8 cellular contexts compared by ENCODE assay signal in genomic region chr7:41705109-41705871, GRCh38. TPM values are rescaled to one million over a fixed set of nuclear protein-coding genes. Genes with fewer than 3 reads are reported as not detected.
A peak's percentile ranks its signal among the peaks of the same experiment; 100 is the strongest.
DNase-seq lines count a peak whose midpoint lies in the region; ATAC-seq, FAIRE-seq and TF ChIP-seq lines count a peak whose summit lies in the region.

No MANE protein-coding gene starts in this region.

- peaks cover 9% of the 10 kb centered on the region for H3K4me1 Mint-ChIP-seq in activated naive CD8-positive, alpha-beta T cell treated with anti-CD3 and anti-CD28 coated beads, Interleukin-2, amount 10 ng/mL, durations not matched to agents 7 days and 5 days

- TF ChIP-seq CTCF in GM20000 (IDR thresholded peaks at IDR 0.05; ENCODE audit: extremely low read depth, missing control alignments) (peak; percentile 78), pancreas (IDR thresholded peaks at IDR 0.05) (peak; percentile 26 to 53 (median 50)), upper lobe of right lung (IDR thresholded peaks at IDR 0.05) (peak; percentile 70)

- no peak overlapping the region for H3K27ac Mint-ChIP-seq in activated naive CD8-positive, alpha-beta T cell treated with anti-CD3 and anti-CD28 coated beads, Interleukin-2, amount 10 ng/mL, durations not matched to agents 7 days and 5 days

- no peaks in the 10 kb centered on the region for H3K36me3 ChIP-seq in pancreas
- no peaks in the 10 kb centered on the region for H3K36me3 ChIP-seq in upper lobe of right lung

- no peaks in the 10 kb centered on the region for H3K9me3 Mint-ChIP-seq in activated naive CD8-positive, alpha-beta T cell treated with anti-CD3 and anti-CD28 coated beads, Interleukin-2, amount 10 ng/mL, durations not matched to agents 7 days and 5 days

- peak overlapping the region; percentile 23 to 66 (median 42) for H3K4me3 ChIP-seq in pancreas
- peak overlapping the region; percentile 56 for H3K4me3 ChIP-seq in upper lobe of right lung

- H3K27me3 ChIP-seq in pancreas (no peaks in the 10 kb centered on the region), upper lobe of right lung (peaks cover 7% of the 10 kb centered on the region)

- peak overlapping the region; percentile 83 for H3K4me3 Mint-ChIP-seq in activated naive CD8-positive, alpha-beta T cell treated with anti-CD3 and anti-CD28 coated beads, Interleukin-2, amount 10 ng/mL, durations not matched to agents 7 days and 5 days

- intact Hi-C loops in cardiac septum (cut with DNase I), result loop anchor here (2.0 to 5.0 kb wide), 3 partner anchors 656 to 1473 kb away; no protein-coding TSS in a partner anchor
- intact Hi-C loops in pancreas (cut with DNase I), result no loop called here
- intact Hi-C loops in upper lobe of right lung (cut with DNase I), result no loop called here

- H3K9me3 ChIP-seq in pancreas (no peaks in the 10 kb centered on the region), upper lobe of right lung (no peaks in the 10 kb centered on the region)

- 1% methylated on average over 42 of the region's 42 CpGs for WGBS in pancreas, 2 donors

- H3K27ac ChIP-seq in pancreas, result peak overlapping the region; percentile 9 to 81 (median 78)
- peak overlapping the region; percentile 81 for H3K27ac ChIP-seq in upper lobe of right lung

- no peaks in the 10 kb centered on the region for H3K36me3 Mint-ChIP-seq in activated naive CD8-positive, alpha-beta T cell treated with anti-CD3 and anti-CD28 coated beads, Interleukin-2, amount 10 ng/mL, durations not matched to agents 7 days and 5 days

- peak; percentile 94 for ATAC-seq in activated naive CD8-positive, alpha-beta T cell treated with anti-CD3 and anti-CD28 coated beads, Interleukin-2, amount 10 ng/mL, durations not matched to agents 7 days and 5 days (ENCODE audit: low read depth)
- ATAC-seq in pancreas (peak; percentile 97 to 99 (median 98)), upper lobe of right lung (peak; percentile 96)

- no peaks in the 10 kb centered on the region for H3K4me1 ChIP-seq in pancreas
- H3K4me1 ChIP-seq in upper lobe of right lung, result peaks cover 12% of the 10 kb centered on the region

- H3K27me3 Mint-ChIP-seq in activated naive CD8-positive, alpha-beta T cell treated with anti-CD3 and anti-CD28 coated beads, Interleukin-2, amount 10 ng/mL, durations not matched to agents 7 days and 5 days, result peaks cover 41% of the 10 kb centered on the region

- POLR2A ChIA-PET in activated naive CD8-positive, alpha-beta T cell treated with anti-CD3 and anti-CD28 coated beads, Interleukin-2, amount 10 ng/mL, durations not matched to agents 7 days and 5 days (lab: Charles Lee), result no interaction called here

- no peak for FAIRE-seq in pancreas (lab: Jason Lieb, UNC)

- DNase-seq in DMS153 treated with DMSO at 0.1 percent for 48 hours (lab: John Stamatoyannopoulos, UW; ENCODE audit: unreplicated experiment) (peak; percentile 93), GM20000 (ENCODE audit: low spot score) (peak; percentile 86), HK-2 (ENCODE audit: unreplicated experiment) (peak; percentile 94), RPMI8226 (peak; percentile 92), cardiac septum (ENCODE audit: low spot score) (peak; percentile 96), pancreas (peak; percentile 80 to 94 (median 88)), upper lobe of right lung (peak; percentile 95)
- peak; percentile 69 for DNase-seq in activated naive CD8-positive, alpha-beta T cell treated with anti-CD3 and anti-CD28 coated beads, Interleukin-2, amount 10 ng/mL, durations not matched to agents 7 days and 5 days

RNA-seq across cellular contexts. Expression of gene INHBA, which starts 2.4 kb away (rescaled TPM):
- total RNA-seq in activated naive CD8-positive, alpha-beta T cell treated with anti-CD3 and anti-CD28 coated beads, Interleukin-2, amount 10 ng/mL, durations not matched to agents 7 days and 5 days, result not detected
- 14.1 TPM for total RNA-seq in cardiac septum
- total RNA-seq in pancreas, result 1 to 10 TPM in 2 of 6 donors, under 1 TPM in 4; 0.05 to 6.1 (median 0.41) TPM
- polyA plus RNA-seq in pancreas, result under 1 TPM; 0.26 to 0.27 TPM
- 70.2 TPM for total RNA-seq in upper lobe of right lung

Comparison
In these comparisons a context has a peak if more than half of its experiments do, and no peak if none do; other contexts are left out.
1. Peak in every context shown above with its lines: DNase-seq, ATAC-seq, H3K4me3 ChIP-seq and H3K27ac ChIP-seq.